ENCODE assay signal across 22 cellular contexts in genomic region chr1:58318157-58318665, GRCh38.
"Had no signal": no experiment of that assay in that cellular context is flagged by ENCODE, and none has a peak within 500 bp of the region (broad histone marks: within the 10 kb centered on the region; RNA-seq: fewer than 3 reads in every experiment).

No MANE protein-coding gene starts in this region.

- DNase-seq: effector CD4-positive, alpha-beta T cell; endodermal cell; erythroblast; heart right ventricle; hypothalamus; kidney glomerular epithelial cell; naive thymus-derived CD4-positive, alpha-beta T cell; psoas muscle; retina; right lobe of liver; stimulated activated CD4-positive, alpha-beta T cell treated with anti-CD3 and anti-CD28 coated beads, Interleukin-4, amount 100 ng/mL, for 1 hour; stimulated activated CD8-positive, alpha-beta memory T cell treated with anti-CD3 and anti-CD28 coated beads, Interleukin-4, amount 100 ng/mL, for 48 hours; stimulated activated naive CD4-positive, alpha-beta T cell; stomach; substantia nigra; transverse colon had no signal

- H3K27ac Mint-ChIP-seq: endodermal cell had no signal

- H3K4me3 Mint-ChIP-seq: endodermal cell; naive thymus-derived CD4-positive, alpha-beta T cell had no signal

- H3K36me3 ChIP-seq: heart right ventricle, neutrophil, right lobe of liver, thoracic aorta, transverse colon had no signal

- H3K27ac ChIP-seq: coronary artery, heart right ventricle, neutrophil, psoas muscle, right lobe of liver, stomach, thoracic aorta, transverse colon had no signal

- H3K27me3 ChIP-seq: heart right ventricle, right lobe of liver, stomach, transverse colon had no signal

- ATAC-seq: heart right ventricle; naive thymus-derived CD4-positive, alpha-beta T cell; psoas muscle; right lobe of liver had no signal

- FAIRE-seq: endothelial cell of umbilical vein, frontal cortex, islet of Langerhans had no signal

- H3K4me1 ChIP-seq: heart right ventricle, psoas muscle, transverse colon had no signal

- H3K9me3 ChIP-seq: neutrophil, psoas muscle, right lobe of liver had no signal

- H3K4me3 ChIP-seq: coronary artery, heart right ventricle, psoas muscle, right lobe of liver, stomach, thoracic aorta, transverse colon had no signal
